1 cellular context compared by ENCODE assay signal in the genomic region with DNA sequence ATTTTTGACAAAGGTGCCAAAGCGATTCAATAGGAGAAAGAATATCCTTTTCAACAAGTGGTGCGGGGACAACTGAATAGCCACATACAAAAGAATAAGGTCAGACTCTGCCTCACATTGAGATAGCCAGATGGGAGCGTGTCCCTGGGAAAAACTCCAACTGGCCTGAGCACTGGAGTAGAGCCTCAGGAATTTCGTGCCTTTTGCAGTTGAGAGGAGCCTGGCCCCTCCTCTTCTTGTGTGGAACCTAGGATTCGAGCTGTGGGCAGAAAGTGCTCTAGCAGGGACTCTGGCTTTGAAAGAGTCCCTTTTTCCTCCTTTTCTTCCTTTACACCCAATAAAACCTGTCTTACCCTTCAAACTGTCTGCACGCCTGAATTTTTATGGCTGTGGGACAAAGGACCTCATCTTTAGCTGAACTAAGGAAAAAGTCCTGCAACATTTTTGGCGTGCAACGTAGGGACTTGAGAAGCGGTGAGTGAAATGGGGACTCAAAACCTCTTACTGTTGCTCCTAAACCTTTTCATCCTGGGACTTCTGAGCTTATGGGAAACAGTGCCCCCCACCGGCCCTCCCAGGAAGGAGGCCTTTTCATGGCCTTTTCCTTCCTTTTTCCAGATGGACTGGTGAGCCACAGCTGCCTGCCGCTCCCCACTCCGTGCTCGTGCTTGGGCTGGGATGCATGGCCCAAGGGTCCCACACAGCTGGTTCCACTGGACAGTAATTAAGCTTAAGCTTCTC.
TF ChIP-seq lines count a peak whose summit lies in the region.

No MANE protein-coding gene starts in this region.

TF ChIP-seq in H1, 55 proteins besides CTCF, POLR2A, EP300 and RAD21 (continued from another document):
- no peak for TF ChIP-seq RBBP5 (IDR thresholded peaks at IDR 0.05; ENCODE audit: borderline replicate concordance, low read depth, low read length)
- TF ChIP-seq, protein P1, sequence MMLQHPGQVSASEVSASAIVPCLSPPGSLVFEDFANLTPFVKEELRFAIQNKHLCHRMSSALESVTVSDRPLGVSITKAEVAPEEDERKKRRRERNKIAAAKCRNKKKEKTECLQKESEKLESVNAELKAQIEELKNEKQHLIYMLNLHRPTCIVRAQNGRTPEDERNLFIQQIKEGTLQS (IDR thresholded peaks at IDR 0.05; ENCODE audit: insufficient read depth, low read depth, low read length): no peak
- no peak for TF ChIP-seq CHD2 (IDR thresholded peaks at IDR 0.05; ENCODE audit: low read length)
- no peak for TF ChIP-seq JUND (IDR thresholded peaks at IDR 0.05; ENCODE audit: low read length)
- no peak for TF ChIP-seq ASH2L (IDR thresholded peaks at IDR 0.05; ENCODE audit: low read length)
- TF ChIP-seq EGR1 (IDR thresholded peaks at IDR 0.05; ENCODE audit: borderline replicate concordance, low read depth, low read length): no peak
